In the genomic region with DNA sequence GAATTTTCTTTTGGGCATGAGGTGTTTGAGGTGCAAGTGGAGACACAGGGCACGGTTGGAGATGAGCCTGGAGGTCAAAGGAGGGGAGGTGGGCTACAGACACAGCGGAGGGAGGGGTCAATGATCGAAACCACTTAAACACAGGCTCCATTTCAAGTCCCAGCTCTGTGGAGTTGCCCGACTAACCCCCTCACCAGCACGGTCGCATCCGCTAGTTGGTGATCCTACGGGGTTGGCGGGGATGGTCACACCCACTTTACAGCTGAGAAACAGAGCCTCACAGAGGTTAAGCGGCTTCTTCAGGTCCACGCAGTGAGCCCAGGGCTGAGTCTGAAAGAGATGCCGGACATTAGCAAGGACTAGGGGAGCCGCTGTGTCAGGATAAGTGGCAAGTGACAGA, we compare ENCODE assay signal across 22 cellular contexts.
DNase-seq lines count a peak whose midpoint lies in the region; ATAC-seq, FAIRE-seq and TF ChIP-seq lines count a peak whose summit lies in the region.
"Had no signal": no experiment of that assay in that cellular context is flagged by ENCODE, and none has a peak within 500 bp of the region (broad histone marks: within the 10 kb centered on the region; RNA-seq: fewer than 3 reads in every experiment).

No MANE protein-coding gene starts in this region.

- ATAC-seq in T-helper 17 cell, result no peak
- no peak for ATAC-seq in central memory CD8-positive, alpha-beta T cell (replicated peaks; ENCODE audit: extremely low read depth, poor library complexity, severe bottlenecking)
- ATAC-seq in stimulated activated naive CD8-positive, alpha-beta T cell treated with anti-CD3 and anti-CD28 coated beads, Interleukin-15, amount 100 ng/mL, for 72 hours, result peak; percentile 31
- ATAC-seq: esophagus mucosa, right cardiac atrium had no signal

- H3K36me3 Mint-ChIP-seq in activated naive CD4-positive, alpha-beta T cell treated with anti-CD3 and anti-CD28 coated beads, Interleukin-2, amount 50 U/mL, for 24 hours, result peaks cover 6% of the 10 kb centered on the region
- H3K36me3 Mint-ChIP-seq in T-helper 17 cell (ENCODE audit: low read depth), result no peaks in the 10 kb centered on the region
- H3K36me3 Mint-ChIP-seq in central memory CD8-positive, alpha-beta T cell (ENCODE audit: insufficient read depth), result peaks cover 6% of the 10 kb centered on the region

- H3K27ac Mint-ChIP-seq in activated naive CD4-positive, alpha-beta T cell treated with anti-CD3 and anti-CD28 coated beads, Interleukin-2, amount 50 U/mL, for 24 hours, result peak overlapping the region; percentile 66
- peak overlapping the region; percentile 98 for H3K27ac Mint-ChIP-seq in T-helper 17 cell
- H3K27ac Mint-ChIP-seq in central memory CD8-positive, alpha-beta T cell (ENCODE audit: low read depth), result peak overlapping the region; percentile 58
- peak overlapping the region; percentile 75 to 84 for H3K27ac Mint-ChIP-seq in stimulated activated naive CD8-positive, alpha-beta T cell treated with anti-CD3 and anti-CD28 coated beads, Interleukin-15, amount 100 ng/mL, for 72 hours

- no peaks in the 10 kb centered on the region for H3K9me3 ChIP-seq in T-helper 17 cell (ENCODE audit: control insufficient read depth, low read length, poor library complexity, severe bottlenecking)
- H3K9me3 ChIP-seq: ovary had no signal

- H3K9me3 Mint-ChIP-seq in activated naive CD4-positive, alpha-beta T cell treated with anti-CD3 and anti-CD28 coated beads, Interleukin-2, amount 50 U/mL, for 24 hours, result peaks cover 4% of the 10 kb centered on the region
- H3K9me3 Mint-ChIP-seq in central memory CD8-positive, alpha-beta T cell, result no peaks in the 10 kb centered on the region
- H3K9me3 Mint-ChIP-seq in stimulated activated naive CD8-positive, alpha-beta T cell treated with anti-CD3 and anti-CD28 coated beads, Interleukin-15, amount 100 ng/mL, for 72 hours, result peaks cover 4 to 7% of the 10 kb centered on the region in 2 donors

- no peak for FAIRE-seq in GM12891 (lab: Jason Lieb, UNC)
- FAIRE-seq: astrocyte, frontal cortex had no signal

- no peaks in the 10 kb centered on the region for H3K27me3 Mint-ChIP-seq in activated naive CD4-positive, alpha-beta T cell treated with anti-CD3 and anti-CD28 coated beads, Interleukin-2, amount 50 U/mL, for 24 hours
- peaks cover 7% of the 10 kb centered on the region for H3K27me3 Mint-ChIP-seq in T-helper 17 cell
- no peaks in the 10 kb centered on the region for H3K27me3 Mint-ChIP-seq in central memory CD8-positive, alpha-beta T cell
- H3K27me3 Mint-ChIP-seq in stimulated activated naive CD8-positive, alpha-beta T cell treated with anti-CD3 and anti-CD28 coated beads, Interleukin-15, amount 100 ng/mL, for 72 hours, result no peaks in the 10 kb centered on the region

- no peak for TF ChIP-seq POLR2A in GM12891 (IDR thresholded peaks at IDR 0.05; ENCODE audit: low read depth, low read length)

- peak overlapping the region; percentile 69 for H3K4me3 Mint-ChIP-seq in activated naive CD4-positive, alpha-beta T cell treated with anti-CD3 and anti-CD28 coated beads, Interleukin-2, amount 50 U/mL, for 24 hours
- peak overlapping the region; percentile 89 for H3K4me3 Mint-ChIP-seq in T-helper 17 cell
- H3K4me3 Mint-ChIP-seq in central memory CD8-positive, alpha-beta T cell, result peak overlapping the region; percentile 63
- peak overlapping the region; percentile 76 to 81 for H3K4me3 Mint-ChIP-seq in stimulated activated naive CD8-positive, alpha-beta T cell treated with anti-CD3 and anti-CD28 coated beads, Interleukin-15, amount 100 ng/mL, for 72 hours

- DNase-seq in activated naive CD4-positive, alpha-beta T cell treated with Interleukin-2 at 50 U/mL for 16 hours, result no peak
- DNase-seq in T-helper 17 cell, result no peak
- DNase-seq in central memory CD8-positive, alpha-beta T cell (ENCODE audit: low spot score in 2 of 2), result no peak
- DNase-seq in stimulated activated naive CD8-positive, alpha-beta T cell treated with anti-CD3 and anti-CD28 coated beads, Interleukin-15, amount 100 ng/mL, for 72 hours, result no peak
- no peak for DNase-seq in stimulated activated naive CD4-positive, alpha-beta T cell treated with Interleukin-2 at 50 U/mL for 16 hours (lab: John Stamatoyannopoulos, UW)
- DNase-seq in GM12891 (ENCODE audit: insufficient read length, low spot score), result no peak
- DNase-seq: activated effector memory CD4-positive, alpha-beta T cell treated with Interleukin-2 at 50 U/mL for 16 hours; cerebellar nuclear complex; DMS79 treated with DMSO at 0.1 percent for 48 hours; effector CD4-positive, alpha-beta T cell; GM23248; mesenchymal stem cell; naive B cell; NCI-H82; ovary; right cardiac atrium; Right ventricle myocardium superior; tibial artery had no signal

- H3K4me1 Mint-ChIP-seq in activated naive CD4-positive, alpha-beta T cell treated with anti-CD3 and anti-CD28 coated beads, Interleukin-2, amount 50 U/mL, for 24 hours, result peaks cover 98% of the 10 kb centered on the region
- peaks cover 54% of the 10 kb centered on the region for H3K4me1 Mint-ChIP-seq in T-helper 17 cell
- H3K4me1 Mint-ChIP-seq in central memory CD8-positive, alpha-beta T cell, result peaks cover 91% of the 10 kb centered on the region
- peaks cover 99% of the 10 kb centered on the region for H3K4me1 Mint-ChIP-seq in stimulated activated naive CD8-positive, alpha-beta T cell treated with anti-CD3 and anti-CD28 coated beads, Interleukin-15, amount 100 ng/mL, for 72 hours

TF ChIP-seq in GM12891, 5 proteins besides CTCF, POLR2A, EP300 and RAD21:
- TF ChIP-seq SPI1 (IDR thresholded peaks at IDR 0.05; ENCODE audit: low read depth, low read length) (no peak), POLR2AphosphoS5 (IDR thresholded peaks at IDR 0.05; ENCODE audit: low read depth, low read length) (no peak), PAX5 (IDR thresholded peaks at IDR 0.05; ENCODE audit: insufficient read depth, low read length, severe bottlenecking) (no peak), TAF1 (IDR thresholded peaks at IDR 0.05; ENCODE audit: low read depth, low read length) (no peak), POU2F2 (IDR thresholded peaks at IDR 0.05; ENCODE audit: low read depth, low read length) (no peak)
TF ChIP-seq in GM12891: peak in this region for 0.
